1 cellular context compared by ENCODE assay signal in genomic region chr2:5730386-5730785, GRCh38.
TF ChIP-seq lines count a peak whose summit lies in the region.

No MANE protein-coding gene starts in this region.

TF ChIP-seq in H1, 55 proteins besides CTCF, POLR2A, EP300 and RAD21 (continued from another document):
- TF ChIP-seq TEAD4 (IDR thresholded peaks at IDR 0.05; ENCODE audit: low read depth, low read length): no peak
- no peak for TF ChIP-seq POLR2AphosphoS5 (IDR thresholded peaks at IDR 0.05; ENCODE audit: low read depth, low read length)
- TF ChIP-seq HDAC2 (IDR thresholded peaks at IDR 0.05; ENCODE audit: borderline replicate concordance in 1 of 2, low read depth in 2 of 2, low read length in 2 of 2): no peak
- no peak for TF ChIP-seq JUN (IDR thresholded peaks at IDR 0.05; ENCODE audit: low read depth, low read length)
- TF ChIP-seq ATF2 (IDR thresholded peaks at IDR 0.05; ENCODE audit: low read length): no peak
